ENCODE assay signal across 11 cellular contexts in genomic region chr2:234373060-234373459, GRCh38.
DNase-seq lines count a peak whose midpoint lies in the region; ATAC-seq and TF ChIP-seq lines count a peak whose summit lies in the region.
"Had no signal": no experiment of that assay in that cellular context is flagged by ENCODE, and none has a peak within 500 bp of the region (broad histone marks: within the 10 kb centered on the region; RNA-seq: fewer than 3 reads in every experiment).

No MANE protein-coding gene starts in this region.

- POLR2A ChIA-PET in activated CD8-positive, alpha-beta T cell treated with anti-CD3 and anti-CD28 coated beads for 36 hours (lab: Charles Lee), result interaction anchor here (1.1 to 2.4 kb wide), 4 partner anchors 10 to 81 kb away, joined by 4 to 7 read pairs (median 5); no protein-coding TSS in a partner anchor

- peaks cover 6% of the 10 kb centered on the region for H3K36me3 Mint-ChIP-seq in activated CD8-positive, alpha-beta T cell treated with anti-CD3 and anti-CD28 coated beads for 36 hours (ENCODE audit: low read depth)
- no peaks in the 10 kb centered on the region for H3K36me3 Mint-ChIP-seq in type B pancreatic cell

- no peaks in the 10 kb centered on the region for H3K9me3 Mint-ChIP-seq in activated CD8-positive, alpha-beta T cell treated with anti-CD3 and anti-CD28 coated beads for 36 hours
- peaks cover 5% of the 10 kb centered on the region for H3K9me3 Mint-ChIP-seq in type B pancreatic cell

- DNase-seq in activated gamma-delta T cell treated with anti-CD3 and anti-CD28 coated beads, Interleukin-2, amount 50 U/mL, for 16 hours (ENCODE audit: low read depth), result peak; percentile 5
- DNase-seq in activated gamma-delta T cell treated with Interleukin-2 at 50 U/mL for 16 hours (no peak), epithelial cell of esophagus (ENCODE audit: low read depth) (peak; percentile 75), type B pancreatic cell (ENCODE audit: extremely low spot score, unreplicated experiment) (no peak), retina (no peak), Ammon's horn (ENCODE audit: low spot score) (no peak)
- peak; percentile 63 for DNase-seq in activated CD8-positive, alpha-beta T cell treated with anti-CD3 and anti-CD28 coated beads for 36 hours
- DNase-seq: NCI-H1092 treated with DMSO at 0.1 percent for 48 hours had no signal

- peaks cover 65% of the 10 kb centered on the region for H3K4me1 Mint-ChIP-seq in activated CD8-positive, alpha-beta T cell treated with anti-CD3 and anti-CD28 coated beads for 36 hours (ENCODE audit: low read depth)
- peaks cover 43% of the 10 kb centered on the region for H3K4me1 Mint-ChIP-seq in type B pancreatic cell (ENCODE audit: unreplicated experiment)

- H3K27me3 Mint-ChIP-seq in activated CD8-positive, alpha-beta T cell treated with anti-CD3 and anti-CD28 coated beads for 36 hours, result no peaks in the 10 kb centered on the region
- no peaks in the 10 kb centered on the region for H3K27me3 Mint-ChIP-seq in type B pancreatic cell

- intact Hi-C loops in activated CD8-positive, alpha-beta T cell treated with anti-CD3 and anti-CD28 coated beads for 36 hours (cut with micrococcal nuclease), result loop anchor here (5.0 kb wide), 1 partner anchor 81 kb away; no protein-coding TSS in a partner anchor

- peak overlapping the region; percentile 54 for H3K4me3 Mint-ChIP-seq in activated CD8-positive, alpha-beta T cell treated with anti-CD3 and anti-CD28 coated beads for 36 hours
- H3K4me3 Mint-ChIP-seq in type B pancreatic cell, result no peak overlapping the region

- CTCF ChIA-PET in activated CD8-positive, alpha-beta T cell treated with anti-CD3 and anti-CD28 coated beads for 36 hours (lab: Charles Lee), result interaction anchor here (1.0 to 1.8 kb wide), 4 partner anchors 12 to 238 kb away, joined by 3 to 7 read pairs (median 4); partner anchors contain the start of gene ARL4C

- no peak for TF ChIP-seq CTCF in activated CD8-positive, alpha-beta T cell treated with anti-CD3 and anti-CD28 coated beads for 36 hours (IDR thresholded peaks at IDR 0.05)
- TF ChIP-seq CTCF in epithelial cell of esophagus (IDR thresholded peaks at IDR 0.05; ENCODE audit: insufficient read depth, low read depth, low read length, missing control alignments) (no peak), type B pancreatic cell (conservative IDR thresholded peaks at IDR 0.05) (no peak)

- peak overlapping the region; percentile 91 for H3K27ac Mint-ChIP-seq in activated CD8-positive, alpha-beta T cell treated with anti-CD3 and anti-CD28 coated beads for 36 hours
- peak overlapping the region; percentile 3 for H3K27ac Mint-ChIP-seq in type B pancreatic cell

- H3K4me3 ChIP-seq in epithelial cell of esophagus (ENCODE audit: low read length), result no peak overlapping the region
- H3K4me3 ChIP-seq: thoracic aorta had no signal

- peak; percentile 62 for ATAC-seq in activated CD8-positive, alpha-beta T cell treated with anti-CD3 and anti-CD28 coated beads for 36 hours
- no peak for ATAC-seq in GM21576 (IDR thresholded peaks at IDR 0.05; ENCODE audit: unreplicated experiment)
- ATAC-seq: SK-N-SH treated with all-trans-retinoic acid at 6 μM for 48 hours had no signal

Comparison
In these comparisons a context has a peak if more than half of its experiments do, and no peak if none do; other contexts are left out.
1. DNase-seq: peak in activated gamma-delta T cell treated with anti-CD3 and anti-CD28 coated beads, Interleukin-2, amount 50 U/mL, for 16 hours (single experiment), activated CD8-positive, alpha-beta T cell treated with anti-CD3 and anti-CD28 coated beads for 36 hours (single experiment) and epithelial cell of esophagus (single experiment); none in activated gamma-delta T cell treated with Interleukin-2 at 50 U/mL for 16 hours (single experiment), type B pancreatic cell (single experiment), retina (single experiment) and Ammon's horn (single experiment).